In genomic region chr14:65424531-65424930, GRCh38 we compare ENCODE assay signal across 1 cellular context.
TF ChIP-seq lines count a peak whose summit lies in the region.

No MANE protein-coding gene starts in this region.

TF ChIP-seq in H1, 55 proteins besides CTCF, POLR2A, EP300 and RAD21 (continued from another document):
- no peak for TF ChIP-seq CHD7 (IDR thresholded peaks at IDR 0.05; ENCODE audit: insufficient replicate concordance, low read length)
- TF ChIP-seq MAX (IDR thresholded peaks at IDR 0.05), result no peak
- TF ChIP-seq BACH1 (IDR thresholded peaks at IDR 0.05; ENCODE audit: low read length), result no peak
- no peak for TF ChIP-seq NANOG (IDR thresholded peaks at IDR 0.05; ENCODE audit: insufficient read depth, low read depth, low read length, poor library complexity, severe bottlenecking)
- TF ChIP-seq CEBPB (IDR thresholded peaks at IDR 0.05; ENCODE audit: low read depth, low read length), result no peak
- no peak for TF ChIP-seq SIRT6 (IDR thresholded peaks at IDR 0.05; ENCODE audit: low read length)
- TF ChIP-seq HDAC2 (IDR thresholded peaks at IDR 0.05; ENCODE audit: borderline replicate concordance in 1 of 2, low read depth in 2 of 2, low read length in 2 of 2), result no peak
- TF ChIP-seq TEAD4 (IDR thresholded peaks at IDR 0.05; ENCODE audit: low read depth, low read length), result no peak
- TF ChIP-seq SIN3A (conservative IDR thresholded peaks at IDR 0.05 in 1 of 2, IDR thresholded peaks at IDR 0.05 in 1 of 2; ENCODE audit: low read depth in 1 of 2, low read length in 2 of 2), result no peak
- no peak for TF ChIP-seq USF2 (IDR thresholded peaks at IDR 0.05; ENCODE audit: low read length)
- no peak for TF ChIP-seq MAFK (IDR thresholded peaks at IDR 0.05; ENCODE audit: low read depth, low read length)
- no peak for TF ChIP-seq SP1 (IDR thresholded peaks at IDR 0.05; ENCODE audit: low read depth, low read length)
- TF ChIP-seq CBX5 (IDR thresholded peaks at IDR 0.05; ENCODE audit: low read depth, low read length), result no peak
- no peak for TF ChIP-seq CREB1 (IDR thresholded peaks at IDR 0.05)
TF ChIP-seq in H1: peak in this region for 0.
